Comparison of ENCODE assay signal across 8 cellular contexts in genomic region chr13:21176982-21177284, GRCh38. TPM values are rescaled to one million over a fixed set of nuclear protein-coding genes. Genes with fewer than 3 reads are reported as not detected.
DNase-seq lines count a peak whose midpoint lies in the region; ATAC-seq and TF ChIP-seq lines count a peak whose summit lies in the region.

No MANE protein-coding gene starts in this region.

- TF ChIP-seq CTCF in C4-2B (conservative IDR thresholded peaks at IDR 0.05), result no peak
- TF ChIP-seq CTCF in ascending aorta (IDR thresholded peaks at IDR 0.05), result no peak
- no peak for TF ChIP-seq CTCF in left lung (IDR thresholded peaks at IDR 0.05)
- no peak for TF ChIP-seq CTCF in thoracic aorta (IDR thresholded peaks at IDR 0.05)

- peak; percentile 29 for ATAC-seq in GM19397 (IDR thresholded peaks at IDR 0.05; ENCODE audit: unreplicated experiment)
- peak; percentile 26 for ATAC-seq in HG03442 (IDR thresholded peaks at IDR 0.05; ENCODE audit: unreplicated experiment)
- ATAC-seq in left lung, result peak; percentile 62
- peak; percentile 21 for ATAC-seq in thoracic aorta (ENCODE audit: insufficient number of reproducible peaks, low FRiP score, low read depth)

- H3K9me3 ChIP-seq in ascending aorta (no peaks in the 10 kb centered on the region), left lung (no peaks in the 10 kb centered on the region), thoracic aorta (no peaks in the 10 kb centered on the region)

- peaks cover 0 to 6% of the 10 kb centered on the region in 2 donors for H3K4me1 ChIP-seq in ascending aorta
- peaks cover 7 to 21% of the 10 kb centered on the region in 2 donors for H3K4me1 ChIP-seq in left lung
- peaks cover 9 to 18% of the 10 kb centered on the region in 2 donors for H3K4me1 ChIP-seq in thoracic aorta (ENCODE audit: control insufficient read depth in 1 of 2, low read depth in 2 of 2)

- no peaks in the 10 kb centered on the region for H3K36me3 ChIP-seq in ascending aorta
- no peaks in the 10 kb centered on the region for H3K36me3 ChIP-seq in left lung
- no peaks in the 10 kb centered on the region for H3K36me3 ChIP-seq in thoracic aorta

- H3K27ac ChIP-seq in C4-2B (peak overlapping the region; percentile 97), ascending aorta (peak overlapping the region; percentile 94 to 95), left lung (peak overlapping the region; percentile 94 to 97), thoracic aorta (peak overlapping the region; percentile 82 to 83)

- intact Hi-C loops in ascending aorta (cut with DNase I), result loop anchor here (1.0 to 5.0 kb wide), 5 partner anchors 120 to 425 kb away; partner anchors contain the start of genes MICU2 and ZDHHC20
- intact Hi-C loops in left lung (cut with DNase I), result no loop called here

- DNase-seq in ascending aorta (ENCODE audit: low spot score in 2 of 2), result no peak
- DNase-seq in left lung, result no peak
- no peak for DNase-seq in thoracic aorta (ENCODE audit: low spot score)
- no peak for DNase-seq in HT-29 (ENCODE audit: low spot score)
- DNase-seq in DMS 273 treated with DMSO at 0.1 percent for 48 hours (lab: John Stamatoyannopoulos, UW), result no peak

- H3K4me3 ChIP-seq in ascending aorta (peak overlapping the region; percentile 82 to 89), left lung (peak overlapping the region; percentile 86 to 93), thoracic aorta (peak overlapping the region; percentile 84)

- H3K27me3 ChIP-seq in ascending aorta (no peaks in the 10 kb centered on the region), left lung (no peaks in the 10 kb centered on the region), thoracic aorta (replicated peaks; ENCODE audit: insufficient read depth) (no peaks in the 10 kb centered on the region)

RNA-seq across cellular contexts. Expression of gene MRPL57, which starts 0.5 kb away (rescaled TPM):
- 36.7 TPM for total RNA-seq in ascending aorta
- total RNA-seq in left lung, result 10 to 100 TPM; 17.3 to 18.5 TPM
- 10 to 100 TPM; 18.0 to 30.3 TPM for total RNA-seq in thoracic aorta
- 112 and 143 TPM in 2 replicates for total RNA-seq in HT-29 (2014; rRNA removed; shearing (Covaris generic))

RNA-seq across cellular contexts. Expression of gene SKA3, which starts 0.6 kb away (rescaled TPM):
- not detected for total RNA-seq in ascending aorta
- total RNA-seq in left lung, result 1 to 10 TPM; 2.0 to 4.8 TPM
- total RNA-seq in thoracic aorta, result not detected
- total RNA-seq in HT-29 (2014; rRNA removed; shearing (Covaris generic)), result 20.2 and 22.6 TPM in 2 replicates

RNA-seq across cellular contexts. Expression of gene SAP18, which starts 37.0 kb away (rescaled TPM):
- 46.7 TPM for total RNA-seq in ascending aorta
- total RNA-seq in left lung, result 100 to 1,000 TPM; 169 to 178 TPM
- total RNA-seq in thoracic aorta, result 10 to 100 TPM; 30.6 to 55.2 TPM
- total RNA-seq in HT-29 (2014; rRNA removed; shearing (Covaris generic)), result 59.5 and 67.4 TPM in 2 replicates
